ENCODE assay signal across 33 cellular contexts in genomic region chr6:153214439-153214838, GRCh38.
"Had no signal": no experiment of that assay in that cellular context is flagged by ENCODE, and none has a peak within 500 bp of the region (broad histone marks: within the 10 kb centered on the region; RNA-seq: fewer than 3 reads in every experiment).

No MANE protein-coding gene starts in this region.

- H3K27ac ChIP-seq: adrenal gland, cardiac muscle cell, colonic mucosa, gastroesophageal sphincter, neutrophil, thoracic aorta had no signal

- DNase-seq: activated B cell treated with CpG ODN at 0.5 μM for 24 hours; activated CD4-positive, alpha-beta T cell treated with anti-CD3 and anti-CD28 coated beads, Interleukin-2, amount 50 U/mL, for 1 hour; activated CD8-positive, alpha-beta T cell treated with anti-CD3 and anti-CD28 coated beads for 36 hours; activated naive CD4-positive, alpha-beta T cell treated with Interleukin-2 at 50 U/mL for 16 hours; activated T-cell treated with anti-CD3 and anti-CD28 coated beads, Interleukin-2, amount 50 U/mL, for 48 hours; adrenal gland; aorta; cerebellar nuclear complex; colonic mucosa; effector memory CD8-positive, alpha-beta T cell; head of caudate nucleus; hippocampal formation; kidney; left colon; mucosa of descending colon; small intestine; stimulated activated CD4-positive, alpha-beta T cell treated with anti-CD3 and anti-CD28 coated beads, Interleukin-4, amount 100 ng/mL, for 24 hours; T-helper 1 cell; trophoblast cell had no signal

- H3K36me3 Mint-ChIP-seq: activated naive CD8-positive, alpha-beta T cell; brain; stimulated activated effector memory CD8-positive, alpha-beta T cell treated with anti-CD3 and anti-CD28 coated beads, Interleukin-12 subunit alpha, Interleukin-12 subunit beta, amount 100 ng/mL, for 72 hours had no signal

- H3K36me3 ChIP-seq: adrenal gland, cardiac muscle cell, colonic mucosa, gastroesophageal sphincter, neutrophil, thoracic aorta had no signal

- H3K4me1 ChIP-seq: adrenal gland, colonic mucosa, gastroesophageal sphincter had no signal

- ATAC-seq: activated CD8-positive, alpha-beta T cell treated with anti-CD3 and anti-CD28 coated beads for 36 hours; effector memory CD8-positive, alpha-beta T cell; esophagus mucosa; gastroesophageal sphincter; left colon; mucosa of descending colon; sciatic nerve; stimulated activated effector memory CD8-positive, alpha-beta T cell treated with anti-CD3 and anti-CD28 coated beads, Interleukin-12 subunit alpha, Interleukin-12 subunit beta, amount 100 ng/mL, for 72 hours had no signal

- H3K4me1 Mint-ChIP-seq: activated B cell treated with CpG ODN at 0.5 μM for 24 hours; brain; nephron; stimulated activated effector memory CD8-positive, alpha-beta T cell treated with anti-CD3 and anti-CD28 coated beads, Interleukin-12 subunit alpha, Interleukin-12 subunit beta, amount 100 ng/mL, for 72 hours had no signal

- H3K4me3 Mint-ChIP-seq: activated B cell treated with CpG ODN at 0.5 μM for 24 hours; activated CD8-positive, alpha-beta T cell treated with anti-CD3 and anti-CD28 coated beads for 36 hours; activated naive CD8-positive, alpha-beta T cell; brain; effector memory CD8-positive, alpha-beta T cell; nephron; stimulated activated effector memory CD8-positive, alpha-beta T cell treated with anti-CD3 and anti-CD28 coated beads, Interleukin-12 subunit alpha, Interleukin-12 subunit beta, amount 100 ng/mL, for 72 hours; stimulated activated naive CD8-positive, alpha-beta T cell treated with anti-CD3 and anti-CD28 coated beads, Interleukin-15, Interleukin-2, amounts not matched to agents 100 ng/mL and 50 ng/mL, for 24 hours; T-helper 2 cell treated with Interferon-gamma antibody and Interleukin-4, amounts not matched to agents 5 μg/mL and 100 μg/mL, for 36 hours had no signal

- H3K9me3 ChIP-seq: adrenal gland, colonic mucosa, gastroesophageal sphincter, mucosa of descending colon, neutrophil, thoracic aorta had no signal

- H3K27me3 Mint-ChIP-seq: activated B cell treated with CpG ODN at 0.5 μM for 24 hours; activated CD8-positive, alpha-beta T cell treated with anti-CD3 and anti-CD28 coated beads for 36 hours; activated naive CD8-positive, alpha-beta T cell; stimulated activated naive CD8-positive, alpha-beta T cell treated with anti-CD3 and anti-CD28 coated beads, Interleukin-15, Interleukin-2, amounts not matched to agents 100 ng/mL and 50 ng/mL, for 24 hours had no signal

- H3K27me3 ChIP-seq: adrenal gland, cardiac muscle cell, colonic mucosa, neutrophil had no signal

- H3K4me3 ChIP-seq: adrenal gland, cardiac muscle cell, colonic mucosa, gastroesophageal sphincter, mucosa of descending colon, thoracic aorta had no signal

- H3K9me3 Mint-ChIP-seq: activated B cell treated with CpG ODN at 0.5 μM for 24 hours; activated CD8-positive, alpha-beta T cell treated with anti-CD3 and anti-CD28 coated beads for 36 hours; activated T-helper 2 cell treated with anti-CD3 and anti-CD28 coated beads, Interferon-gamma antibody, Interleukin-2, Interleukin-4, amounts not matched to agents 10 μg/mL and 5 μg/mL and 100 μg/mL, durations not matched to agents 14 hours and 24 hours and 36 hours; effector memory CD8-positive, alpha-beta T cell; nephron; stimulated activated effector memory CD8-positive, alpha-beta T cell treated with anti-CD3 and anti-CD28 coated beads, Interleukin-12 subunit alpha, Interleukin-12 subunit beta, amount 100 ng/mL, for 72 hours; stimulated activated naive CD8-positive, alpha-beta T cell treated with anti-CD3 and anti-CD28 coated beads, Interleukin-15, Interleukin-2, amounts not matched to agents 100 ng/mL and 50 ng/mL, for 24 hours; T-helper 2 cell treated with Interferon-gamma antibody and Interleukin-4, amounts not matched to agents 5 μg/mL and 100 μg/mL, for 36 hours had no signal

- H3K27ac Mint-ChIP-seq: activated B cell treated with CpG ODN at 0.5 μM for 24 hours; activated CD8-positive, alpha-beta T cell treated with anti-CD3 and anti-CD28 coated beads for 36 hours; activated naive CD8-positive, alpha-beta T cell; activated T-helper 2 cell treated with anti-CD3 and anti-CD28 coated beads, Interferon-gamma antibody, Interleukin-2, Interleukin-4, amounts not matched to agents 10 μg/mL and 5 μg/mL and 100 μg/mL, durations not matched to agents 14 hours and 24 hours and 36 hours; brain; effector memory CD8-positive, alpha-beta T cell; nephron; progenitor cell of endocrine pancreas; stimulated activated effector memory CD8-positive, alpha-beta T cell treated with anti-CD3 and anti-CD28 coated beads, Interleukin-12 subunit alpha, Interleukin-12 subunit beta, amount 100 ng/mL, for 72 hours; stimulated activated naive CD8-positive, alpha-beta T cell treated with anti-CD3 and anti-CD28 coated beads, Interleukin-15, Interleukin-2, amounts not matched to agents 100 ng/mL and 50 ng/mL, for 24 hours; T-helper 2 cell treated with Interferon-gamma antibody and Interleukin-4, amounts not matched to agents 5 μg/mL and 100 μg/mL, for 36 hours had no signal
